Comparison of ENCODE assay signal across 8 cellular contexts in genomic region chr10:18651324-18652007, GRCh38. TPM values are rescaled to one million over a fixed set of nuclear protein-coding genes. Genes with fewer than 3 reads are reported as not detected.
DNase-seq lines count a peak whose midpoint lies in the region; ATAC-seq, FAIRE-seq and TF ChIP-seq lines count a peak whose summit lies in the region.

NSUN6 (minus strand) TSS chr10:18651587; CDS start chr10:18651203, 384 bp downstream.

- H3K9me3 ChIP-seq in HUES6 (ENCODE audit: control insufficient read depth, insufficient read depth, low read depth, low read length): no peaks in the 10 kb centered on the region
- no peaks in the 10 kb centered on the region for H3K9me3 ChIP-seq in OCI-LY7 (ENCODE audit: low read length)
- H3K9me3 ChIP-seq in mucosa of descending colon: no peaks in the 10 kb centered on the region

- H3K27ac ChIP-seq in HUES6 (ENCODE audit: low read depth, low read length): peak within 1 kb of the TSS; percentile 10; the same call in 1 of the 2 replicates
- H3K27ac ChIP-seq in OCI-LY7 (ENCODE audit: low read depth, low read length, poor library complexity, severe bottlenecking): peak within 1 kb of the TSS; percentile 80
- peak within 1 kb of the TSS; percentile 68 for H3K27ac ChIP-seq in epithelial cell of prostate

- H3K36me3 ChIP-seq in HUES6 (ENCODE audit: control insufficient read depth, insufficient read depth, low read length) (peaks cover 16% of the 10 kb centered on the region), OCI-LY7 (ENCODE audit: insufficient read depth, low read length) (peaks cover 19% of the 10 kb centered on the region), mucosa of descending colon (ENCODE audit: low read depth) (no peaks in the 10 kb centered on the region)

- H3K9ac ChIP-seq in HUES6 (ENCODE audit: low read length): peak within 1 kb of the TSS; percentile 66

- H3K4me1 ChIP-seq in HUES6 (ENCODE audit: control insufficient read depth, insufficient read depth, low read length) (0 out of 2 replicates have a peak, but pooled peaks cover 6% of the 10 kb centered on the region), OCI-LY7 (ENCODE audit: insufficient read depth, low read length, poor library complexity, severe bottlenecking) (peaks cover 17% of the 10 kb centered on the region), mucosa of descending colon (ENCODE audit: low read depth) (peaks cover 9% of the 10 kb centered on the region)

- no peaks in the 10 kb centered on the region for H3K9me2 ChIP-seq in OCI-LY7 (ENCODE audit: insufficient read depth, low read length)

- peak within 1 kb of the TSS; percentile 73 for H2AFZ ChIP-seq in OCI-LY7 (ENCODE audit: low read length)

- peak within 1 kb of the TSS; percentile 74 for H3K4me3 ChIP-seq in HUES6 (ENCODE audit: low read depth, low read length)
- H3K4me3 ChIP-seq in OCI-LY7 (ENCODE audit: low read depth, low read length, poor library complexity, severe bottlenecking): peak within 1 kb of the TSS; percentile 86
- H3K4me3 ChIP-seq in mucosa of descending colon: peak within 1 kb of the TSS; percentile 52

- TF ChIP-seq CTCF in D721Med (IDR thresholded peaks at IDR 0.05; ENCODE audit: insufficient read depth, missing control alignments): no peak
- no peak for TF ChIP-seq CTCF in OCI-LY7 (conservative IDR thresholded peaks at IDR 0.05; ENCODE audit: low read length)
- no peak for TF ChIP-seq CTCF in mucosa of descending colon (IDR thresholded peaks at IDR 0.05)

- POLR2A ChIA-PET in OCI-LY7 (lab: Charles Lee): interaction anchor here (0.5 kb wide), 1 partner anchor 23 kb away, joined by 3 read pairs; no protein-coding TSS in a partner anchor

- CTCF ChIA-PET in OCI-LY7 (lab: Charles Lee; ENCODE audit: unreplicated experiment): no interaction called here

- peak; percentile 26 for DNase-seq in D721Med (ENCODE audit: insufficient read length, low spot score)
- peak; percentile 91 for DNase-seq in OCI-LY7 (ENCODE audit: low spot score)
- DNase-seq in activated T-cell treated with anti-CD3 and anti-CD28 coated beads for 24 hours (ENCODE audit: low read depth): peak; percentile 91
- peak; percentile 40 for DNase-seq in epithelial cell of prostate (ENCODE audit: low read depth, low spot score)
- DNase-seq in mucosa of descending colon: peak; percentile 93 to 96 (median 95)
- peak; percentile 97 for DNase-seq in stimulated activated CD8-positive, alpha-beta memory T cell treated with anti-CD3 and anti-CD28 coated beads, Interleukin-4, amount 100 ng/mL, for 48 hours

- intact Hi-C loops in OCI-LY7 (cut with micrococcal nuclease; ENCODE audit: unreplicated experiment): loop anchor here (1.0 to 10.0 kb wide), 3 partner anchors 8 to 1353 kb away; partner anchors contain the start of genes ARL5B and STAM
- intact Hi-C loops in mucosa of descending colon (cut with DNase I, micrococcal nuclease): no loop called here

- no peak for FAIRE-seq in D721Med (lab: Jason Lieb, UNC)

- H3K4me2 ChIP-seq in OCI-LY7 (ENCODE audit: low read length): peak within 1 kb of the TSS; percentile 100

- peaks cover 5% of the 10 kb centered on the region; the same call in 1 of the 2 replicates for H4K20me1 ChIP-seq in OCI-LY7 (ENCODE audit: insufficient read depth, low read length)

- H3K79me2 ChIP-seq in OCI-LY7 (ENCODE audit: insufficient read depth, low read depth, low read length): peaks cover 47% of the 10 kb centered on the region

- ATAC-seq in GM21390 (IDR thresholded peaks at IDR 0.05; ENCODE audit: unreplicated experiment): peak; percentile 97
- ATAC-seq in mucosa of descending colon: peak; percentile 100

- no TSS peak for BruUV-seq in OCI-LY7 (replicated peaks; lab: Mats Ljungman, UMichigan)

- H3K27me3 ChIP-seq in HUES6 (ENCODE audit: control insufficient read depth, insufficient read depth, low read length): no peaks in the 10 kb centered on the region

RNA-seq across cellular contexts. Expression of gene NSUN6, which starts in this region (rescaled TPM):
- total RNA-seq in OCI-LY7 (2014; rRNA removed; shearing (Covaris generic)): 20.0 and 23.2 TPM in 2 replicates
- total RNA-seq in OCI-LY7 (2022): 27.2 and 36.0 TPM in 2 replicates
- 10 to 100 TPM; 10.2 to 21.1 (median 13.6) TPM for total RNA-seq in mucosa of descending colon

Comparison
In these comparisons a context has a peak if more than half of its experiments do, and no peak if none do; other contexts are left out.
1. Peak in every context shown above with its lines: DNase-seq, ATAC-seq, H3K4me3 ChIP-seq and H3K27ac ChIP-seq.
2. DNase-seq: peak in every context shown above with its lines; median percentile 97 in stimulated activated CD8-positive, alpha-beta memory T cell treated with anti-CD3 and anti-CD28 coated beads, Interleukin-4, amount 100 ng/mL, for 48 hours; 95 in mucosa of descending colon; 91 in OCI-LY7; 91 in activated T-cell treated with anti-CD3 and anti-CD28 coated beads for 24 hours; 40 in epithelial cell of prostate; 26 in D721Med.
3. H3K27ac ChIP-seq: peak in every context shown above with its lines; median percentile 80 in OCI-LY7; 68 in epithelial cell of prostate; 10 in HUES6.